ENCODE assay signal across 1 cellular context in the genomic region with DNA sequence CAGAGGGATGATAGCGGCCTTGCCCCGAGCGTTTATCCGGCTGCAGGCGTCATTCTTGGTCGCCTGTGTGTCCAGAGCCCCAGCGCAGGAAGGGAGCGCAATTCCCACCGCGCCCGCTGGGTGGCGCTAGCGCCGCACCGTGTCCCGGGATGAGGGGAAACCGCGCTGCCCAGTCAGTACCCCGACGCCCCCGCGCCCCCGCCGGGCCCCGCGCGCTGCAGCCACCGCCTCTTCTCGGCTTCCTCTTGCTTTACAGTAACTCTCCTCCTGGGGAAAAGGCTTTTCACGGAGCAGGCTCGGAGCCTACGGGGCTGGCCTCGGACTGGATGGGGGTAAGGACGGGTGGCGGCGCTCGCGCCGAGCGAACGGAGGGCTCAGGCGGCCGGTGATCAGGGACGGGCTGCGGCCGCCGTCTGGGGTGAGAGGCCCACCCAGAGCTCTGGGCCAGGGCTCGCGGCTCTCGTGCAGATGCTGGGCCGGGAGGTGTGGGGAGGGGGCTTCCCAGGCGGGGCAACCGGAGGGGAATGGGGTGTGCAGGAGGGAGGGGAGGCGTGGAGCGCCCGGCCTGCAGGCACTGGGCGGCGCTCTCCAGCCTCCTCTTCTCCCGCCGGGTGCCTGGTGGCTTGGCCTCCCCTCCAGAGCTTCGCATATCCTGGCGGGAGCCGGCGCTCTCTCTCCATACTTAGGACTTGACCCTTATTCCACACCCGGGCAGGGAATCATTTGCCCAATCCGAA.
TF ChIP-seq lines count a peak whose summit lies in the region.

No MANE protein-coding gene starts in this region.

TF ChIP-seq in SK-N-SH treated with all-trans-retinoic acid at 6 μM for 48 hours, 23 proteins besides CTCF, POLR2A, EP300 and RAD21:
- 0 out of 2 replicates have a peak, but pooled peaks have one; percentile 41 for TF ChIP-seq RARB (CRISPR knock-in tag; IDR thresholded peaks at IDR 0.05)
- TF ChIP-seq, protein P1, sequence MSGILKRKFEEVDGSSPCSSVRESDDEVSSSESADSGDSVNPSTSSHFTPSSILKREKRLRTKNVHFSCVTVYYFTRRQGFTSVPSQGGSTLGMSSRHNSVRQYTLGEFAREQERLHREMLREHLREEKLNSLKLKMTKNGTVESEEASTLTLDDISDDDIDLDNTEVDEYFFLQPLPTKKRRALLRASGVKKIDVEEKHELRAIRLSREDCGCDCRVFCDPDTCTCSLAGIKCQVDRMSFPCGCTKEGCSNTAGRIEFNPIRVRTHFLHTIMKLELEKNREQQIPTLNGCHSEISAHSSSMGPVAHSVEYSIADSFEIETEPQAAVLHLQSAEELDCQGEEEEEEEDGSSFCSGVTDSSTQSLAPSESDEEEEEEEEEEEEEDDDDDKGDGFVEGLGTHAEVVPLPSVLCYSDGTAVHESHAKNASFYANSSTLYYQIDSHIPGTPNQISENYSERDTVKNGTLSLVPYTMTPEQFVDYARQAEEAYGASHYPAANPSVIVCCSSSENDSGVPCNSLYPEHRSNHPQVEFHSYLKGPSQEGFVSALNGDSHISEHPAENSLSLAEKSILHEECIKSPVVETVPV (CRISPR knock-in tag; IDR thresholded peaks at IDR 0.05), result no peak
TF ChIP-seq in SK-N-SH treated with all-trans-retinoic acid at 6 μM for 48 hours: peak in this region for 1.
